Comparison of ENCODE assay signal across 24 cellular contexts in genomic region chr14:73945159-73945670, GRCh38.
"Had no signal": no experiment of that assay in that cellular context is flagged by ENCODE, and none has a peak within 500 bp of the region (broad histone marks: within the 10 kb centered on the region; RNA-seq: fewer than 3 reads in every experiment).

No MANE protein-coding gene starts in this region.

- H3K36me3 ChIP-seq: right lobe of liver had no signal

- H3K27ac ChIP-seq: right lobe of liver, thoracic aorta, upper lobe of right lung had no signal

- ATAC-seq: activated CD4-positive, CD25-positive, alpha-beta regulatory T cell treated with anti-CD3 and anti-CD28 coated beads, Interleukin-2, amount 50 U/mL, for 24 hours; activated naive CD8-positive, alpha-beta T cell treated with anti-CD3 and anti-CD28 coated beads, Interleukin-2, amount 50 U/mL, for 24 hours; activated T-cell treated with anti-CD3 and anti-CD28 coated beads, Interleukin-2, amount 50 U/mL, for 72 hours; esophagus mucosa; left ventricle myocardium superior; right lobe of liver; stimulated activated naive B cell treated with anti-CD40 and anti-IgM and Interleukin-4, amounts not matched to agents 10 μg/mL and 1 μg/mL and 100 μg/mL, for 72 hours had no signal

- H3K27me3 ChIP-seq: right lobe of liver, upper lobe of right lung had no signal

- FAIRE-seq: endometrium had no signal

- H3K4me3 ChIP-seq: right lobe of liver, smooth muscle cell, thoracic aorta, upper lobe of right lung had no signal

- H3K9me3 ChIP-seq: right lobe of liver, thoracic aorta, upper lobe of right lung had no signal

- H3K4me2 ChIP-seq: smooth muscle cell had no signal

- DNase-seq: activated CD4-positive, alpha-beta memory T cell treated with anti-CD3 and anti-CD28 coated beads, Interleukin-2, amount 10 ng/mL, durations not matched to agents 7 days and 5 days; activated CD4-positive, alpha-beta T cell treated with anti-CD3 and anti-CD28 coated beads, Interleukin-2, amount 10 ng/mL, durations not matched to agents 24 days and 14 days; activated effector memory CD4-positive, alpha-beta T cell treated with anti-CD3 and anti-CD28 coated beads, Interleukin-2, amount 50 U/mL, for 16 hours; activated naive CD4-positive, alpha-beta T cell treated with anti-CD3 and anti-CD28 coated beads, Interleukin-2, amount 10 ng/mL, durations not matched to agents 7 days and 5 days; activated naive CD8-positive, alpha-beta T cell treated with anti-CD3 and anti-CD28 coated beads, Interleukin-2, amount 50 U/mL, for 24 hours; activated T-cell treated with anti-CD3 and anti-CD28 coated beads, Interleukin-2, amount 50 U/mL, for 72 hours; anterior cingulate cortex; effector CD4-positive, alpha-beta T cell; foreskin melanocyte; kidney glomerular epithelial cell; left ventricle myocardium superior; midbrain; nephron progenitor cell; nucleus accumbens; right lobe of liver; stimulated activated CD4-positive, alpha-beta T cell treated with anti-CD3 and anti-CD28 coated beads, Interleukin-15, amount 100 ng/mL, for 24 hours; stimulated activated naive B cell treated with anti-CD40 and anti-IgM and Interleukin-4, amounts not matched to agents 10 μg/mL and 1 μg/mL and 100 μg/mL, for 72 hours; T1000; upper lobe of right lung had no signal
